Comparison of ENCODE assay signal across 30 cellular contexts in the genomic region with DNA sequence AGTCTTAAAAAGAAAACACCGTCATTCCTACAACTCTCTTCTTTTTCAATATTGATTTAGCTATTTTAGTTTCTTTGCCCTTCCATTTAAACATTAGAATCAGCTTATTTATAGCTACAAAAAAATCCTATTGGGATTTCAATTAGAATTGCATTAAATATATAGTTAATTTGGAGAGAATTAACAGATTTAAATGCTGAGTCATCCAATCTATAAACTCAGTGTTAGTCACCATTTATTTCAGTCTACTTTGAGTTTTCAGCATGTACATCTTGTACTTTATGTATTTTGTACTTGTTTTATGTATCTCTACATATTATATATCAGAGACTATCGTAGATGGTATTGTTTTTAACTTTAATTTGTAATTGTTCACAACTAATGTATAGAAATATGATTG.
"Had no signal": no experiment of that assay in that cellular context is flagged by ENCODE, and none has a peak within 500 bp of the region (broad histone marks: within the 10 kb centered on the region; RNA-seq: fewer than 3 reads in every experiment).

No MANE protein-coding gene starts in this region.

- H3K4me1 Mint-ChIP-seq: activated CD4-positive, alpha-beta memory T cell treated with anti-CD3 and anti-CD28 coated beads, Interleukin-2, amount 10 ng/mL, durations not matched to agents 7 days and 5 days; activated CD4-positive, alpha-beta T cell treated with anti-CD3 and anti-CD28 coated beads, Interleukin-2, amount 10 ng/mL, durations not matched to agents 7 days and 5 days; activated naive CD4-positive, alpha-beta T cell treated with anti-CD3 and anti-CD28 coated beads, Interleukin-2, amount 10 ng/mL, durations not matched to agents 7 days and 5 days; activated naive CD8-positive, alpha-beta T cell treated with anti-CD3 and anti-CD28 coated beads, Interleukin-2, amount 10 ng/mL, durations not matched to agents 7 days and 5 days; brain; central memory CD8-positive, alpha-beta T cell had no signal

- H3K27me3 ChIP-seq: ascending aorta, breast epithelium, esophagus muscularis mucosa, foreskin keratinocyte, gastrocnemius medialis, heart left ventricle had no signal

- H3K4me3 ChIP-seq: ascending aorta, breast epithelium, esophagus muscularis mucosa, gastrocnemius medialis, heart left ventricle had no signal

- H3K27ac ChIP-seq: ascending aorta, breast epithelium, esophagus muscularis mucosa, foreskin keratinocyte, gastrocnemius medialis, heart left ventricle had no signal

- H3K4me1 ChIP-seq: ascending aorta, breast epithelium, esophagus muscularis mucosa, foreskin keratinocyte, gastrocnemius medialis, heart left ventricle had no signal

- DNase-seq: activated CD4-positive, alpha-beta memory T cell treated with anti-CD3 and anti-CD28 coated beads, Interleukin-2, amount 10 ng/mL, durations not matched to agents 7 days and 5 days; activated CD4-positive, alpha-beta T cell treated with anti-CD3 and anti-CD28 coated beads for 1 hour; activated CD4-positive, alpha-beta T cell treated with anti-CD3 and anti-CD28 coated beads for 4 hours; activated CD4-positive, alpha-beta T cell treated with anti-CD3 and anti-CD28 coated beads, Interleukin-2, amount 10 ng/mL, durations not matched to agents 7 days and 5 days; activated CD4-positive, alpha-beta T cell treated with anti-CD3 and anti-CD28 coated beads, Interleukin-2, amount 50 U/mL, for 4 hours; activated CD4-positive, CD25-positive, alpha-beta regulatory T cell; activated CD8-positive, alpha-beta memory T cell treated with anti-CD3 and anti-CD28 coated beads, Interleukin-2, amount 50 U/mL, for 48 hours; activated gamma-delta T cell; activated naive CD4-positive, alpha-beta T cell; activated naive CD4-positive, alpha-beta T cell treated with anti-CD3 and anti-CD28 coated beads, Interleukin-2, amount 10 ng/mL, durations not matched to agents 7 days and 5 days; activated naive CD8-positive, alpha-beta T cell treated with anti-CD3 and anti-CD28 coated beads, Interleukin-2, amount 10 ng/mL, durations not matched to agents 7 days and 5 days; activated T-cell treated with anti-CD3 and anti-CD28 coated beads for 4 hours; activated T-cell treated with anti-CD3 and anti-CD28 coated beads, Interleukin-2, amount 50 U/mL, for 24 hours; activated T-cell treated with anti-CD3 and anti-CD28 coated beads, Interleukin-2, amount 50 U/mL, for 72 hours; cortex of kidney; dermis blood vessel endothelial cell; effector CD4-positive, alpha-beta T cell; effector memory CD8-positive, alpha-beta T cell; erythroblast; foreskin keratinocyte; gastrocnemius medialis; glutamatergic neuron; heart left ventricle; T-helper 2 cell had no signal

- H3K9me3 Mint-ChIP-seq: activated CD4-positive, alpha-beta memory T cell treated with anti-CD3 and anti-CD28 coated beads, Interleukin-2, amount 10 ng/mL, durations not matched to agents 7 days and 5 days; activated naive CD4-positive, alpha-beta T cell treated with anti-CD3 and anti-CD28 coated beads, Interleukin-2, amount 50 U/mL, for 72 hours had no signal

- ATAC-seq: activated naive CD4-positive, alpha-beta T cell treated with anti-CD3 and anti-CD28 coated beads, Interleukin-2, amount 50 U/mL, for 72 hours; activated T-cell treated with anti-CD3 and anti-CD28 coated beads, Interleukin-2, amount 50 U/mL, for 72 hours; effector memory CD8-positive, alpha-beta T cell; foreskin keratinocyte; gastrocnemius medialis; heart left ventricle had no signal

- H3K9me3 ChIP-seq: ascending aorta, breast epithelium, gastrocnemius medialis had no signal

- H3K27ac Mint-ChIP-seq: activated CD4-positive, alpha-beta memory T cell treated with anti-CD3 and anti-CD28 coated beads, Interleukin-2, amount 10 ng/mL, durations not matched to agents 7 days and 5 days; activated CD4-positive, alpha-beta T cell treated with anti-CD3 and anti-CD28 coated beads, Interleukin-2, amount 10 ng/mL, durations not matched to agents 7 days and 5 days; activated naive CD4-positive, alpha-beta T cell treated with anti-CD3 and anti-CD28 coated beads, Interleukin-2, amount 10 ng/mL, durations not matched to agents 7 days and 5 days; activated naive CD4-positive, alpha-beta T cell treated with anti-CD3 and anti-CD28 coated beads, Interleukin-2, amount 50 U/mL, for 72 hours; activated naive CD8-positive, alpha-beta T cell treated with anti-CD3 and anti-CD28 coated beads, Interleukin-2, amount 10 ng/mL, durations not matched to agents 7 days and 5 days; activated T-cell treated with anti-CD3 and anti-CD28 coated beads, Interleukin-2, amount 50 U/mL, for 24 hours; activated T-cell treated with anti-CD3 and anti-CD28 coated beads, Interleukin-2, amount 50 U/mL, for 72 hours; brain; effector memory CD8-positive, alpha-beta T cell had no signal

- H3K36me3 Mint-ChIP-seq: activated naive CD4-positive, alpha-beta T cell treated with anti-CD3 and anti-CD28 coated beads, Interleukin-2, amount 10 ng/mL, durations not matched to agents 7 days and 5 days; activated naive CD4-positive, alpha-beta T cell treated with anti-CD3 and anti-CD28 coated beads, Interleukin-2, amount 50 U/mL, for 72 hours; activated naive CD8-positive, alpha-beta T cell treated with anti-CD3 and anti-CD28 coated beads, Interleukin-2, amount 10 ng/mL, durations not matched to agents 7 days and 5 days; brain had no signal

- H3K27me3 Mint-ChIP-seq: activated CD4-positive, alpha-beta memory T cell treated with anti-CD3 and anti-CD28 coated beads, Interleukin-2, amount 10 ng/mL, durations not matched to agents 7 days and 5 days; activated naive CD4-positive, alpha-beta T cell treated with anti-CD3 and anti-CD28 coated beads, Interleukin-2, amount 10 ng/mL, durations not matched to agents 7 days and 5 days; activated naive CD8-positive, alpha-beta T cell treated with anti-CD3 and anti-CD28 coated beads, Interleukin-2, amount 10 ng/mL, durations not matched to agents 7 days and 5 days; activated T-cell treated with anti-CD3 and anti-CD28 coated beads, Interleukin-2, amount 50 U/mL, for 24 hours; brain; central memory CD8-positive, alpha-beta T cell; effector memory CD8-positive, alpha-beta T cell had no signal

- H3K36me3 ChIP-seq: ascending aorta, breast epithelium, esophagus muscularis mucosa, gastrocnemius medialis, heart left ventricle had no signal

- H3K4me3 Mint-ChIP-seq: activated CD4-positive, alpha-beta memory T cell treated with anti-CD3 and anti-CD28 coated beads, Interleukin-2, amount 10 ng/mL, durations not matched to agents 7 days and 5 days; activated CD4-positive, alpha-beta T cell treated with anti-CD3 and anti-CD28 coated beads, Interleukin-2, amount 10 ng/mL, durations not matched to agents 7 days and 5 days; activated naive CD4-positive, alpha-beta T cell treated with anti-CD3 and anti-CD28 coated beads, Interleukin-2, amount 10 ng/mL, durations not matched to agents 7 days and 5 days; activated naive CD8-positive, alpha-beta T cell treated with anti-CD3 and anti-CD28 coated beads, Interleukin-2, amount 10 ng/mL, durations not matched to agents 7 days and 5 days; activated T-cell treated with anti-CD3 and anti-CD28 coated beads, Interleukin-2, amount 50 U/mL, for 24 hours; activated T-cell treated with anti-CD3 and anti-CD28 coated beads, Interleukin-2, amount 50 U/mL, for 72 hours; brain; central memory CD8-positive, alpha-beta T cell; effector memory CD8-positive, alpha-beta T cell had no signal
